In the genomic region with DNA sequence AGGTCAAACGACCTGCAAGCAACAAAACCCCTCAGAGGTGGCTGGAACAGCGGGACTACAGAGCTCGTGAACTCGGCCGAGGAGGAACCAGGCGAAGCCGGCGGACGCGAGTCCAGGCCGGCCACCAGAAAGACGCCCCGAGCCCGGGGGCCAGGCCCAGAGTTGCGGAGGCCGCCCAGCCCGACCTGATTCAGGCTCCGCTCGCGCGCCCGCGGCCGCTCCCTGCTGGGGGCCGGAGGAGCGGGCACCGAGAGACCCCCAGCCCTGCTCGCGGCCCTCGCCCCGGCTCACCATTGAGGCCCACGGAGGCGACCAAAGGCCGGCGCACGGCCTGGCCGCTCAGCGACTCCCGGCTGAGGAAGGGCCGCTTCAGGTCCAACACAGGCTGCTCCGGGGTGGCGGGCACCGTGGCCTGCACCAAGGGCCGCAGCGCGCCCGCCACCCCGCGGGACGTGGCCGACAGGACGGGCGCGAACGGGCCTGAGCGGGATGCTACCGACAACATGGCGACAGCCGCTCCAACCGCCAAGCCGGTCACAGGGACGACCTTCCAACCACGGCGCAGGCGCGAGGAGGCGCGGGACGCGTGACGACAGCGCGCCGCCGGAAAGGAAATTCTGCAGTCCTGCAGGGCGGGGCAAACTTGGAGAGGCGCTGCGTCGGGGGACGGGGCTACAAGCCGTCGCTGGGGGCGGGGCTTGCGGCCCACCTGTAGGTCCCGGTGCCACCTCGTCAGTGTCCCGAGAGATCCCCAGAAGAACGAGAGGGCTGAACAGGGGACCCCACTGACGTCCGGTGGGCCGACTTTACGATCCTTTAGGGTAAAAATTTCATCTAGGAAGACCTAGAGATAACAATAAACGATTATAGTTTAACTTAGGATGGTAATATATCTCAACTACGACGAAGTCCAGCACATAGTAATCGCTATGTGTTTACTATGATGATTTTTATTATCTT, we compare ENCODE assay signal across 1 cellular context.
TF ChIP-seq lines count a peak whose summit lies in the region.

A gene (minus strand): TSS at position 538 of the 960 bp plus-strand sequence. CDS start 33 bp downstream, at position 505.

TF ChIP-seq in HCT116, 20 proteins besides CTCF, POLR2A, EP300 and RAD21 (continued from another document):
- TF ChIP-seq, protein P1, sequence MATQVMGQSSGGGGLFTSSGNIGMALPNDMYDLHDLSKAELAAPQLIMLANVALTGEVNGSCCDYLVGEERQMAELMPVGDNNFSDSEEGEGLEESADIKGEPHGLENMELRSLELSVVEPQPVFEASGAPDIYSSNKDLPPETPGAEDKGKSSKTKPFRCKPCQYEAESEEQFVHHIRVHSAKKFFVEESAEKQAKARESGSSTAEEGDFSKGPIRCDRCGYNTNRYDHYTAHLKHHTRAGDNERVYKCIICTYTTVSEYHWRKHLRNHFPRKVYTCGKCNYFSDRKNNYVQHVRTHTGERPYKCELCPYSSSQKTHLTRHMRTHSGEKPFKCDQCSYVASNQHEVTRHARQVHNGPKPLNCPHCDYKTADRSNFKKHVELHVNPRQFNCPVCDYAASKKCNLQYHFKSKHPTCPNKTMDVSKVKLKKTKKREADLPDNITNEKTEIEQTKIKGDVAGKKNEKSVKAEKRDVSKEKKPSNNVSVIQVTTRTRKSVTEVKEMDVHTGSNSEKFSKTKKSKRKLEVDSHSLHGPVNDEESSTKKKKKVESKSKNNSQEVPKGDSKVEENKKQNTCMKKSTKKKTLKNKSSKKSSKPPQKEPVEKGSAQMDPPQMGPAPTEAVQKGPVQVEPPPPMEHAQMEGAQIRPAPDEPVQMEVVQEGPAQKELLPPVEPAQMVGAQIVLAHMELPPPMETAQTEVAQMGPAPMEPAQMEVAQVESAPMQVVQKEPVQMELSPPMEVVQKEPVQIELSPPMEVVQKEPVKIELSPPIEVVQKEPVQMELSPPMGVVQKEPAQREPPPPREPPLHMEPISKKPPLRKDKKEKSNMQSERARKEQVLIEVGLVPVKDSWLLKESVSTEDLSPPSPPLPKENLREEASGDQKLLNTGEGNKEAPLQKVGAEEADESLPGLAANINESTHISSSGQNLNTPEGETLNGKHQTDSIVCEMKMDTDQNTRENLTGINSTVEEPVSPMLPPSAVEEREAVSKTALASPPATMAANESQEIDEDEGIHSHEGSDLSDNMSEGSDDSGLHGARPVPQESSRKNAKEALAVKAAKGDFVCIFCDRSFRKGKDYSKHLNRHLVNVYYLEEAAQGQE (IDR thresholded peaks at IDR 0.05; ENCODE audit: low read depth), result no peak
- TF ChIP-seq CEBPB (IDR thresholded peaks at IDR 0.05; ENCODE audit: low read depth) (no peak), SRF (IDR thresholded peaks at IDR 0.05; ENCODE audit: low read depth) (peak; percentile 62; the same call in 1 of the 2 replicates), ZFX (IDR thresholded peaks at IDR 0.05) (peak; percentile 99), ELF1 (IDR thresholded peaks at IDR 0.05; ENCODE audit: borderline replicate concordance, low read depth) (no peak), JUND (IDR thresholded peaks at IDR 0.05) (no peak), YY1 (IDR thresholded peaks at IDR 0.05; ENCODE audit: extremely low read depth, insufficient replicate concordance, low read depth, low read length) (peak; percentile 61), SIN3A (IDR thresholded peaks at IDR 0.05; ENCODE audit: low read depth) (no peak), EZH2 (IDR thresholded peaks at IDR 0.05) (no peak), ZNF274 (IDR thresholded peaks at IDR 0.05; ENCODE audit: low read depth, low read length) (no peak)
